ENCODE assay signal across 27 cellular contexts in genomic region chr19:31880283-31880682, GRCh38.
"Had no signal": no experiment of that assay in that cellular context is flagged by ENCODE, and none has a peak within 500 bp of the region (broad histone marks: within the 10 kb centered on the region; RNA-seq: fewer than 3 reads in every experiment).

No MANE protein-coding gene starts in this region.

- ATAC-seq: activated CD4-positive, alpha-beta T cell treated with anti-CD3 and anti-CD28 coated beads for 36 hours; activated CD8-positive, alpha-beta T cell treated with anti-CD3 and anti-CD28 coated beads for 36 hours; activated T-cell treated with anti-CD3 and anti-CD28 coated beads, Interleukin-2, amount 50 U/mL, for 4 hours; activated T-helper 17 cell treated with anti-CD3 and anti-CD28 coated beads, Interleukin-2, amount 50 U/mL, for 72 hours; esophagus mucosa had no signal

- H3K27ac ChIP-seq: brain microvascular endothelial cell had no signal

- DNase-seq: activated CD4-positive, alpha-beta T cell treated with anti-CD3 and anti-CD28 coated beads for 36 hours; activated CD4-positive, alpha-beta T cell treated with anti-CD3 and anti-CD28 coated beads, Interleukin-2, amount 10 ng/mL, durations not matched to agents 7 days and 5 days; activated CD4-positive, alpha-beta T cell treated with anti-CD3 and anti-CD28 coated beads, Interleukin-2, amount 50 U/mL, for 48 hours; activated CD4-positive, CD25-positive, alpha-beta regulatory T cell; activated CD4-positive, CD25-positive, alpha-beta regulatory T cell treated with anti-CD3 and anti-CD28 coated beads, Interleukin-2, amount 50 U/mL, for 72 hours; activated CD8-positive, alpha-beta memory T cell treated with anti-CD3 and anti-CD28 coated beads for 24 hours; activated CD8-positive, alpha-beta T cell treated with anti-CD3 and anti-CD28 coated beads for 36 hours; activated effector memory CD4-positive, alpha-beta T cell treated with Interleukin-2 at 50 U/mL for 16 hours; activated gamma-delta T cell treated with Interleukin-2 at 50 U/mL for 16 hours; activated naive CD4-positive, alpha-beta T cell treated with anti-CD3 and anti-CD28 coated beads, Interleukin-2, amount 50 U/mL, for 16 hours; activated naive CD4-positive, alpha-beta T cell treated with Interleukin-2 at 50 U/mL for 16 hours; activated T-cell treated with anti-CD3 and anti-CD28 coated beads, Interleukin-2, amount 50 U/mL, for 4 hours; amniotic stem cell; anterior cingulate cortex; brain microvascular endothelial cell; caudate nucleus; cortex of kidney; dermis blood vessel endothelial cell; effector CD4-positive, alpha-beta T cell; foreskin fibroblast; T-helper 2 cell had no signal

- FAIRE-seq: astrocyte, bronchial epithelial cell, colon, frontal cortex had no signal

- H3K27me3 ChIP-seq: brain microvascular endothelial cell had no signal

- H3K36me3 ChIP-seq: brain microvascular endothelial cell had no signal
